ENCODE assay signal across 1 cellular context in genomic region chr9:136147890-136148714, GRCh38.
A peak's percentile ranks its signal among the peaks of the same experiment; 100 is the strongest.
TF ChIP-seq lines count a peak whose summit lies in the region.

No MANE protein-coding gene starts in this region.

TF ChIP-seq in H1, 55 proteins besides CTCF, POLR2A, EP300 and RAD21:
- TF ChIP-seq HDAC6 (IDR thresholded peaks at IDR 0.05; ENCODE audit: low read depth, low read length) = no peak
- TF ChIP-seq PHF8 (conservative IDR thresholded peaks at IDR 0.05; ENCODE audit: low read depth, low read length) = no peak
- peak; percentile 81; the same call in 1 of the 2 replicates for TF ChIP-seq KDM1A (IDR thresholded peaks at IDR 0.05; ENCODE audit: borderline replicate concordance, low read length)
- peak; percentile 20 for TF ChIP-seq RNF2 (IDR thresholded peaks at IDR 0.05; ENCODE audit: borderline replicate concordance, low read depth, low read length, missing control alignments, poor library complexity, severe bottlenecking)
- TF ChIP-seq TBP (IDR thresholded peaks at IDR 0.05; ENCODE audit: low read depth, low read length) = no peak
- no peak for TF ChIP-seq EZH2 (IDR thresholded peaks at IDR 0.05; ENCODE audit: low read depth, low read length, severe bottlenecking)
- TF ChIP-seq GABPA (IDR thresholded peaks at IDR 0.05; ENCODE audit: borderline replicate concordance, insufficient read depth, low read length) = no peak; the same call in 1 of the 2 replicates
- TF ChIP-seq TEAD4 (IDR thresholded peaks at IDR 0.05; ENCODE audit: low read depth, low read length) = no peak
- TF ChIP-seq SRF (IDR thresholded peaks at IDR 0.05; ENCODE audit: low read depth, low read length) = no peak
- no peak for TF ChIP-seq JUN (IDR thresholded peaks at IDR 0.05; ENCODE audit: low read depth, low read length)
- TF ChIP-seq CHD2 (IDR thresholded peaks at IDR 0.05; ENCODE audit: low read length) = no peak
- TF ChIP-seq MAX (IDR thresholded peaks at IDR 0.05) = peak; percentile 73
- TF ChIP-seq E2F6 (IDR thresholded peaks at IDR 0.05) = peak; percentile 67; the same call in 1 of the 2 replicates
- no peak for TF ChIP-seq BRCA1 (IDR thresholded peaks at IDR 0.05; ENCODE audit: low read depth, low read length)
- no peak for TF ChIP-seq CBX8 (IDR thresholded peaks at IDR 0.05; ENCODE audit: borderline replicate concordance, low read depth, low read length)
- no peak for TF ChIP-seq SIRT6 (IDR thresholded peaks at IDR 0.05; ENCODE audit: low read length)
- TF ChIP-seq HDAC2 (IDR thresholded peaks at IDR 0.05; ENCODE audit: borderline replicate concordance in 1 of 2, low read depth in 2 of 2, low read length in 2 of 2) = no peak; a peak in 1 of 4 replicates
- TF ChIP-seq CHD1 (IDR thresholded peaks at IDR 0.05; ENCODE audit: low read depth, low read length) = no peak
- no peak for TF ChIP-seq CEBPB (IDR thresholded peaks at IDR 0.05; ENCODE audit: low read depth, low read length)
